8 cellular contexts compared by ENCODE assay signal in the genomic region with DNA sequence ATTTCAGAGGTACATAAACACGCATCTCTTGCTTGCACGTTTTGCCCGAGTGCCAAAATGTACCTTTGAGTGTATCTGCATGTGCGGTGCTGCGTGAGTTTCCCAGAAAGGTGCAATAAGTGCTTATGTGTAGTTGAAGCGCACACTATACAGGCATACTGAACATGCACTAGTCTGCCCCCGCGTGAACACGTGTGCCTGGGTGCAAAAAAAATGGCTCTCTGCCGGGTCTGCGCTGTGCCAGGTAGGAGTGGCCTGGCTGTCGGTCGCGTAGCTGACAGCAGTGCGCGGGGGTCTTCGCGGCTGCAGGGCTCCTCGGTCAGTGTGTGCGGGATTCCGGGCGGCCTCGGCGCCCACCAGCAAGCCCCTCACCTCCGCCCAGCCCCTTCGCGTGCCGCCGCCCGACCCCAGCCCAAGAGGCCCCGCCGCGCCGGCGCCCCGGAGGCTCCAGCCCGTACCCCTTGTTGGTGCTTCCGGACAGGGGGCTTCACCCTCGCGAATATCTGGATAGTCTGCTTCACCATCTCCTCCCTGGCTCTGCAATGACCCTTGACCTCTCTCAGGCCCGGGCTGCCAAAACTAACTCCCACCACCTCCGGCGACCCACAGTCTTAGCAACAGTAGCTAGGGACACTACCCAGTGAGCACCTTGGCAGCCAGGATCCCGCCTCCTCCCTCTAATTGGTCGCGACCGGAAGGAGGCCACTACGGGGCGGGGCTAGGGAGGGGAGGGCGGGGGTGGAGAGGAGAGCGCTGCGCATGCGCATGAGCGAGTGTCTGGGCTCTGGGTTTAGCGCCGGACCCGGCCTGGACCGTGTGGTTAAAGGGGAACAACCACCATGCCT. TPM values are rescaled to one million over a fixed set of nuclear protein-coding genes. Genes with fewer than 3 reads are reported as not detected.
DNase-seq lines count a peak whose midpoint lies in the region; ATAC-seq, FAIRE-seq and TF ChIP-seq lines count a peak whose summit lies in the region.

A gene with protein sequence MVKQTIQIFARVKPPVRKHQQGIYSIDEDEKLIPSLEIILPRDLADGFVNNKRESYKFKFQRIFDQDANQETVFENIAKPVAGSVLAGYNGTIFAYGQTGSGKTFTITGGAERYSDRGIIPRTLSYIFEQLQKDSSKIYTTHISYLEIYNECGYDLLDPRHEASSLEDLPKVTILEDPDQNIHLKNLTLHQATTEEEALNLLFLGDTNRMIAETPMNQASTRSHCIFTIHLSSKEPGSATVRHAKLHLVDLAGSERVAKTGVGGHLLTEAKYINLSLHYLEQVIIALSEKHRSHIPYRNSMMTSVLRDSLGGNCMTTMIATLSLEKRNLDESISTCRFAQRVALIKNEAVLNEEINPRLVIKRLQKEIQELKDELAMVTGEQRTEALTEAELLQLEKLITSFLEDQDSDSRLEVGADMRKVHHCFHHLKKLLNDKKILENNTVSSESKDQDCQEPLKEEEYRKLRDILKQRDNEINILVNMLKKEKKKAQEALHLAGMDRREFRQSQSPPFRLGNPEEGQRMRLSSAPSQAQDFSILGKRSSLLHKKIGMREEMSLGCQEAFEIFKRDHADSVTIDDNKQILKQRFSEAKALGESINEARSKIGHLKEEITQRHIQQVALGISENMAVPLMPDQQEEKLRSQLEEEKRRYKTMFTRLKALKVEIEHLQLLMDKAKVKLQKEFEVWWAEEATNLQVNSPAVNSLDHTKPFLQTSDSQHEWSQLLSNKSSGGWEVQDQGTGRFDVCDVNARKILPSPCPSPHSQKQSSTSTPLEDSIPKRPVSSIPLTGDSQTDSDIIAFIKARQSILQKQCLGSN (minus strand): TSS at position 622 of the 845 bp plus-strand sequence. CDS start 98 bp downstream, at position 524.

- H3K4me1 Mint-ChIP-seq in GM23338: peaks cover 5% of the 10 kb centered on the region; the same call in 1 of the 3 replicates

- H3K27me3 ChIP-seq in GM23338 (ENCODE audit: insufficient read depth) (no peaks in the 10 kb centered on the region), adipocyte (replicated peaks; ENCODE audit: control insufficient read depth, insufficient read depth, low read length) (no peaks in the 10 kb centered on the region), pancreas (no peaks in the 10 kb centered on the region), thymus (ENCODE audit: control insufficient read depth, insufficient read depth) (no peaks in the 10 kb centered on the region)

- H3K36me3 Mint-ChIP-seq in GM23338 (ENCODE audit: low read depth): no peaks in the 10 kb centered on the region

- no peaks in the 10 kb centered on the region for H3K79me2 ChIP-seq in GM23338 (replicated peaks; ENCODE audit: insufficient read depth)

- H3K9ac ChIP-seq in adipocyte (ENCODE audit: low read length): peak within 1 kb of the TSS; percentile 81

- H3K9me3 Mint-ChIP-seq in GM23338: no peaks in the 10 kb centered on the region

- H3K9me2 ChIP-seq in GM23338 (ENCODE audit: insufficient read depth): no peaks in the 10 kb centered on the region

- no peaks in the 10 kb centered on the region for H3K9me3 ChIP-seq in adipocyte (ENCODE audit: control insufficient read depth, low read length)
- H3K9me3 ChIP-seq in pancreas: no peaks in the 10 kb centered on the region
- H3K9me3 ChIP-seq in thymus (ENCODE audit: control insufficient read depth): no peaks in the 10 kb centered on the region

- H3K4me3 Mint-ChIP-seq in GM23338: peak within 1 kb of the TSS; percentile 90

- H3K4me1 ChIP-seq in GM23338 (ENCODE audit: insufficient read depth) (0 out of 2 replicates have a peak, but pooled peaks cover 2% of the 10 kb centered on the region), adipocyte (ENCODE audit: control insufficient read depth, insufficient read depth, low read length) (no peaks in the 10 kb centered on the region), pancreas (no peaks in the 10 kb centered on the region), thymus (ENCODE audit: control insufficient read depth, insufficient read depth, low read length) (no peaks in the 10 kb centered on the region)

- H3K27ac ChIP-seq in GM23338 (ENCODE audit: low read depth) (no peak within 1 kb of the TSS), pancreas (peak within 1 kb of the TSS in 3 of 4 donors; percentile 25 to 62 (median 60)), thymus (ENCODE audit: low read depth) (no peak within 1 kb of the TSS)

- H3F3A ChIP-seq in GM23338 (replicated peaks; ENCODE audit: low read depth): no peaks in the 10 kb centered on the region

- DNase-seq in DMS79 treated with DMSO at 0.1 percent for 48 hours (lab: John Stamatoyannopoulos, UW) (peak; percentile 85), GM23338 (ENCODE audit: low spot score) (peak; percentile 98), M059J (ENCODE audit: low read depth) (peak; percentile 92), adipocyte (ENCODE audit: low read depth) (peak; percentile 97), cardiac septum (ENCODE audit: low spot score) (peak; percentile 91), pancreas (peak; percentile 94 to 99 (median 96))

- H4K20me1 ChIP-seq in GM23338 (replicated peaks; ENCODE audit: insufficient read depth): no peaks in the 10 kb centered on the region

- FAIRE-seq in pancreas (lab: Jason Lieb, UNC): no peak

- no peaks in the 10 kb centered on the region for H3K27me3 Mint-ChIP-seq in GM23338 (ENCODE audit: insufficient read depth, low read depth, poor library complexity)

- peak within 1 kb of the TSS; percentile 73 for H3K27ac Mint-ChIP-seq in GM23338

- no peaks in the 10 kb centered on the region for H3K36me3 ChIP-seq in GM23338 (ENCODE audit: insufficient read depth)
- no peaks in the 10 kb centered on the region for H3K36me3 ChIP-seq in adipocyte (ENCODE audit: control insufficient read depth, insufficient read depth, low read length, severe bottlenecking)
- H3K36me3 ChIP-seq in pancreas: no peaks in the 10 kb centered on the region
- no peaks in the 10 kb centered on the region for H3K36me3 ChIP-seq in thymus (ENCODE audit: control insufficient read depth, insufficient read depth)

- TF ChIP-seq CTCF in GM23338 (conservative IDR thresholded peaks at IDR 0.05; ENCODE audit: low read depth in 2 of 2): no peak
- TF ChIP-seq CTCF in pancreas (IDR thresholded peaks at IDR 0.05): no peak

- WGBS in pancreas, 2 donors: 1 to 2% methylated on average over 52 to 58 of the region's 58 CpGs
- 4% methylated on average over 58 of the region's 58 CpGs for WGBS in thymus

- H3K4me3 ChIP-seq in GM23338 (peak within 1 kb of the TSS; percentile 80), adipocyte (ENCODE audit: low read length) (peak within 1 kb of the TSS; percentile 89), pancreas (peak within 1 kb of the TSS; percentile 58 to 93 (median 89)), thymus (ENCODE audit: low read length) (peak within 1 kb of the TSS; percentile 64)

- H3K4me2 ChIP-seq in GM23338: peak within 1 kb of the TSS; percentile 88

- intact Hi-C loops in cardiac septum (cut with DNase I) (no loop called here), pancreas (cut with DNase I) (no loop called here)

- H2AFZ ChIP-seq in GM23338: peak within 1 kb of the TSS; percentile 95

- peak; percentile 99 for ATAC-seq in GM23338
- peak; percentile 100 for ATAC-seq in SK-N-SH treated with all-trans-retinoic acid at 6 μM for 48 hours
- peak; percentile 99 to 100 (median 100) for ATAC-seq in pancreas

TF ChIP-seq in GM23338, 12 proteins besides CTCF, POLR2A, EP300 and RAD21 (continues in another document):
- TF ChIP-seq NANOG (IDR thresholded peaks at IDR 0.05; ENCODE audit: borderline replicate concordance): no peak
- TF ChIP-seq STAT1 (IDR thresholded peaks at IDR 0.05; ENCODE audit: unreplicated experiment): no peak
- no peak for TF ChIP-seq EZH2 (IDR thresholded peaks at IDR 0.05; ENCODE audit: low read depth, unreplicated experiment)
- no peak for TF ChIP-seq CREB1 (CRISPR knock-in tag; IDR thresholded peaks at IDR 0.05; ENCODE audit: low read depth)
- TF ChIP-seq EZH2phosphoT487 (IDR thresholded peaks at IDR 0.05; ENCODE audit: unreplicated experiment): no peak
- no peak for TF ChIP-seq ZNF331 (CRISPR knock-in tag; IDR thresholded peaks at IDR 0.05; ENCODE audit: low read depth)

TF ChIP-seq in SK-N-SH treated with all-trans-retinoic acid at 6 μM for 48 hours, 23 proteins besides CTCF, POLR2A, EP300 and RAD21 (continues in another document):
- TF ChIP-seq, protein P1, sequence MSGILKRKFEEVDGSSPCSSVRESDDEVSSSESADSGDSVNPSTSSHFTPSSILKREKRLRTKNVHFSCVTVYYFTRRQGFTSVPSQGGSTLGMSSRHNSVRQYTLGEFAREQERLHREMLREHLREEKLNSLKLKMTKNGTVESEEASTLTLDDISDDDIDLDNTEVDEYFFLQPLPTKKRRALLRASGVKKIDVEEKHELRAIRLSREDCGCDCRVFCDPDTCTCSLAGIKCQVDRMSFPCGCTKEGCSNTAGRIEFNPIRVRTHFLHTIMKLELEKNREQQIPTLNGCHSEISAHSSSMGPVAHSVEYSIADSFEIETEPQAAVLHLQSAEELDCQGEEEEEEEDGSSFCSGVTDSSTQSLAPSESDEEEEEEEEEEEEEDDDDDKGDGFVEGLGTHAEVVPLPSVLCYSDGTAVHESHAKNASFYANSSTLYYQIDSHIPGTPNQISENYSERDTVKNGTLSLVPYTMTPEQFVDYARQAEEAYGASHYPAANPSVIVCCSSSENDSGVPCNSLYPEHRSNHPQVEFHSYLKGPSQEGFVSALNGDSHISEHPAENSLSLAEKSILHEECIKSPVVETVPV (CRISPR knock-in tag; IDR thresholded peaks at IDR 0.05): no peak
- TF ChIP-seq SNAI2 (CRISPR knock-in tag; IDR thresholded peaks at IDR 0.05) (no peak), ZC3H10 (CRISPR knock-in tag; IDR thresholded peaks at IDR 0.05) (no peak), ZNF8 (CRISPR knock-in tag; IDR thresholded peaks at IDR 0.05) (no peak), RARB (CRISPR knock-in tag; IDR thresholded peaks at IDR 0.05) (no peak), ZFP30 (CRISPR knock-in tag; IDR thresholded peaks at IDR 0.05) (no peak), CSDC2 (CRISPR knock-in tag; IDR thresholded peaks at IDR 0.05) (no peak)

RNA-seq across cellular contexts. Expression of the gene that starts here (rescaled TPM):
- 0.87 and 1.7 TPM in 2 replicates for total RNA-seq in GM23338 (2014; rRNA removed; shearing (Covaris generic))
- 1.7 and 2.0 TPM in 2 replicates for polyA plus RNA-seq in GM23338 (2016; fragmentation: Nextera tagmentation; extraction: Ambion mirVana)
- total RNA-seq in M059J (2014; rRNA removed; shearing (Covaris generic)): 0.49 and 2.7 TPM in 2 replicates
- not detected for total RNA-seq in cardiac septum
- total RNA-seq in pancreas: under 1 TPM; 0.19 to 0.78 (median 0.40) TPM
- 1 to 10 TPM in 1 of 2 donors, under 1 TPM in 1; 0.57 to 1.0 TPM for polyA plus RNA-seq in pancreas
- polyA plus RNA-seq in thymus: 0.37 TPM

Comparison
In these comparisons a context has a peak if more than half of its experiments do, and no peak if none do; other contexts are left out.
1. Peak in DNase-seq in cardiac septum; RNA of the gene not detected or under 1 TPM.
2. H3K27ac ChIP-seq: peak in pancreas (3 of 4); none in GM23338 (single experiment) and thymus (single experiment).
3. Peak in every context shown above with its lines, with median percentiles within 50 percentile points of each other: DNase-seq, ATAC-seq and H3K4me3 ChIP-seq.